Comparison of ENCODE assay signal across 19 cellular contexts in the genomic region with DNA sequence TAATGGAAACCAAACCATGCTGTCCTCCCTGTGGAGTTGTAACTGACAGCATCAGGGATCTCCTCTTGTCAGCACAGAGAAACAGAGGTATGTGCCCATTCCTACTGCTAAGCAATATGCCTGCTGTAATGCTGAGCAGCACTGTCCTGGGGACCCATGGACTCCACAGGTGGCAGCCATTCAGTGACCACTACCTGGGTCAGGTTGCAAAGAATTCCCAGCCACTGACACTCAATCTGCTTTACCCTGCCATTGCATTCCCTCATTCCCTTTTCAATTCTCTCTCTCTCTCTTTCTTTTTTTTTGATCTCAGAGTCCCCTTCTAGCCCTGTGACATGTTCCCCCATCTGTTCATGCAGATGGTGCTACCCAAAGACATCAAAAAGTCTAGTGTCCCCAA.
"Had no signal": no experiment of that assay in that cellular context is flagged by ENCODE, and none has a peak within 500 bp of the region (broad histone marks: within the 10 kb centered on the region; RNA-seq: fewer than 3 reads in every experiment).

No MANE protein-coding gene starts in this region.

- DNase-seq: effector memory CD4-positive, alpha-beta T cell; gastrocnemius medialis; immature natural killer cell; left lung; lower lobe of right lung; midbrain; occipital lobe; psoas muscle; retina; right lobe of liver; stimulated activated CD4-positive, alpha-beta T cell treated with anti-CD3 and anti-CD28 coated beads, Interleukin-4, amount 100 ng/mL, for 1 hour; stimulated activated CD8-positive, alpha-beta memory T cell treated with anti-CD3 and anti-CD28 coated beads, Interleukin-4, amount 100 ng/mL, for 48 hours; stimulated activated naive CD8-positive, alpha-beta T cell treated with anti-CD3 and anti-CD28 coated beads, Interleukin-15, Interleukin-2, amounts not matched to agents 100 U/mL and 50 U/mL, for 24 hours; thyroid gland had no signal

- ATAC-seq: esophagus mucosa; gastrocnemius medialis; left lung; lower lobe of right lung; natural killer cell treated with Interleukin-12 subunit alpha and Interleukin-12 subunit beta and Interleukin-15 and Interleukin-18, amount 100 ng/mL, for 72 hours; psoas muscle; right lobe of liver; stimulated activated effector memory CD8-positive, alpha-beta T cell treated with anti-CD3 and anti-CD28 coated beads, Interleukin-12 subunit alpha, Interleukin-12 subunit beta, amount 100 ng/mL, for 72 hours; stimulated activated naive CD8-positive, alpha-beta T cell treated with anti-CD3 and anti-CD28 coated beads, Interleukin-15, Interleukin-2, amounts not matched to agents 100 U/mL and 50 U/mL, for 24 hours had no signal

- H3K27ac ChIP-seq: gastrocnemius medialis, left lung, lower lobe of right lung, parathyroid adenoma, psoas muscle, right lobe of liver, suprapubic skin, thyroid gland had no signal
